8 cellular contexts compared by ENCODE assay signal in genomic region chr17:8253801-8254200, GRCh38. TPM values are rescaled to one million over a fixed set of nuclear protein-coding genes. Genes with fewer than 3 reads are reported as not detected.
DNase-seq lines count a peak whose midpoint lies in the region; ATAC-seq, FAIRE-seq and TF ChIP-seq lines count a peak whose summit lies in the region.
"Had no signal": no experiment of that assay in that cellular context is flagged by ENCODE, and none has a peak within 500 bp of the region (broad histone marks: within the 10 kb centered on the region; RNA-seq: fewer than 3 reads in every experiment).

No MANE protein-coding gene starts in this region.

- CTCF ChIA-PET in Panc1 (lab: Charles Lee), result interaction anchor here (0.6 to 1.0 kb wide), 3 partner anchors 35 to 55 kb away, joined by 3 to 4 read pairs (median 3); partner anchors contain the start of gene RANGRF

- H3K4me3 ChIP-seq in BE2C (ENCODE audit: low read depth, low read length) (no peak overlapping the region), Panc1 (ENCODE audit: low read depth in 2 of 2, low read length in 2 of 2) (no peak overlapping the region), kidney (ENCODE audit: low read length in 2 of 2) (no peak overlapping the region)

- H3K9me3 ChIP-seq in BE2C (no peaks in the 10 kb centered on the region), Panc1 (ENCODE audit: control insufficient read depth, insufficient read depth, low read depth, low read length) (no peaks in the 10 kb centered on the region), kidney (ENCODE audit: control insufficient read depth in 1 of 2, low read length in 2 of 2) (no peaks in the 10 kb centered on the region)

- H3K27me3 ChIP-seq in BE2C, result no peaks in the 10 kb centered on the region
- no peaks in the 10 kb centered on the region for H3K27me3 ChIP-seq in Panc1 (ENCODE audit: control insufficient read depth, insufficient read depth, low read length)

- no peak for FAIRE-seq in kidney (lab: Jason Lieb, UNC)

- H3K36me3 ChIP-seq in BE2C (peaks cover 41% of the 10 kb centered on the region), Panc1 (ENCODE audit: control insufficient read depth, insufficient read depth, low read length) (peaks cover 7% of the 10 kb centered on the region), kidney (ENCODE audit: control insufficient read depth in 1 of 2, insufficient read depth in 2 of 2, low read length in 2 of 2) (peaks cover 13 to 28% of the 10 kb centered on the region in 2 donors)

- POLR2A ChIA-PET in Panc1 (lab: Charles Lee), result no interaction called here

- DNase-seq in BE2C (peak; percentile 18), Panc1 (ENCODE audit: low read depth, low spot score) (no peak), kidney (peak; percentile 61)
- DNase-seq: NCI-H1436 had no signal

- TF ChIP-seq CTCF in BE2C (IDR thresholded peaks at IDR 0.05; ENCODE audit: low read depth, low read length) (peak; percentile 30; the same call in 1 of the 2 replicates), Panc1 (IDR thresholded peaks at IDR 0.05) (no peak; the same call in 1 of the 2 replicates), kidney (IDR thresholded peaks at IDR 0.05; ENCODE audit: borderline replicate concordance, extremely low read depth, insufficient read depth) (peak; percentile 49)

- BruUV-seq in Panc1 (replicated peaks; lab: Mats Ljungman, UMichigan), result no TSS peak

- H3K27ac ChIP-seq in Panc1 (ENCODE audit: low read length) (no peak overlapping the region), kidney (ENCODE audit: low read depth in 2 of 2, low read length in 2 of 2) (no peak overlapping the region)

- in situ Hi-C loops in Panc1 (cut with HindIII; ENCODE audit: low pct_unique_long_range_greater_than_20kb, low sequenced_read_pairs), result no loop called here

- no peak overlapping the region for H3K9ac ChIP-seq in kidney (ENCODE audit: low read length in 2 of 2)

- H3K4me1 ChIP-seq in BE2C, result no peaks in the 10 kb centered on the region
- peaks cover 9% of the 10 kb centered on the region for H3K4me1 ChIP-seq in Panc1 (ENCODE audit: control insufficient read depth, insufficient read depth, low read length)
- H3K4me1 ChIP-seq in kidney (ENCODE audit: control insufficient read depth in 1 of 2, insufficient read depth in 1 of 2, low read depth in 1 of 2, low read length in 2 of 2), result peaks cover 0 to 3% of the 10 kb centered on the region in 2 donors

- ATAC-seq in Panc1, result peak; percentile 64; the same call in 1 of the 2 replicates
- no peak for ATAC-seq in GM21786 (IDR thresholded peaks at IDR 0.05; ENCODE audit: unreplicated experiment)
- ATAC-seq in HG02973 (IDR thresholded peaks at IDR 0.05; ENCODE audit: unreplicated experiment), result no peak
- no peak for ATAC-seq in GM18511 (IDR thresholded peaks at IDR 0.05; ENCODE audit: unreplicated experiment)
- ATAC-seq: stimulated activated effector memory CD8-positive, alpha-beta T cell treated with anti-CD3 and anti-CD28 coated beads, Interleukin-12 subunit alpha, Interleukin-12 subunit beta, amount 100 ng/mL, for 72 hours had no signal

- intact Hi-C loops in Panc1 (cut with micrococcal nuclease; ENCODE audit: unreplicated experiment), result no loop called here
- intact Hi-C loops in kidney (cut with DNase I), result no loop called here

RNA-seq across cellular contexts. Expression of gene PFAS, which starts 4.7 kb away (rescaled TPM):
- 56.0 TPM for polyA plus RNA-seq in BE2C (2012; ENCODE audit: insufficient read depth, insufficient read length, low read depth)
- total RNA-seq in Panc1 (2021; ENCODE audit: unreplicated experiment) (73.0 TPM), kidney (49.5 TPM)
- polyA plus RNA-seq in Panc1 (2012; ENCODE audit: insufficient read length), result 46.2 TPM
- polyA plus RNA-seq in kidney (ENCODE audit: insufficient read depth, low read depth, low replicate concordance), result 7.6 TPM

RNA-seq across cellular contexts. Expression of gene CTC1, which starts 5.9 kb away (rescaled TPM):
- 15.1 TPM for polyA plus RNA-seq in BE2C (2012; ENCODE audit: insufficient read depth, insufficient read length, low read depth)
- 34.2 TPM for total RNA-seq in Panc1 (2021; ENCODE audit: unreplicated experiment)
- polyA plus RNA-seq in Panc1 (2012; ENCODE audit: insufficient read length), result 29.6 TPM
- 57.2 TPM for total RNA-seq in kidney
- 12.2 TPM for polyA plus RNA-seq in kidney (ENCODE audit: insufficient read depth, low read depth, low replicate concordance)

RNA-seq across cellular contexts. Expression of gene RANGRF, which starts 34.7 kb away (rescaled TPM):
- polyA plus RNA-seq in BE2C (2012; ENCODE audit: insufficient read depth, insufficient read length, low read depth), result 32.7 TPM
- total RNA-seq in Panc1 (2021; ENCODE audit: unreplicated experiment) (16.7 TPM), kidney (20.1 TPM)
- polyA plus RNA-seq in Panc1 (2012; ENCODE audit: insufficient read length), result 23.1 TPM
- polyA plus RNA-seq in kidney (ENCODE audit: insufficient read depth, low read depth, low replicate concordance), result 91.8 TPM

RNA-seq across cellular contexts. Expression of gene SLC25A35, which starts 41.4 kb away (rescaled TPM):
- polyA plus RNA-seq in BE2C (2012; ENCODE audit: insufficient read depth, insufficient read length, low read depth), result 1.6 TPM
- total RNA-seq in Panc1 (2021; ENCODE audit: unreplicated experiment) (22.0 TPM), kidney (11.1 TPM)
- 17.8 TPM for polyA plus RNA-seq in Panc1 (2012; ENCODE audit: insufficient read length)
- polyA plus RNA-seq in kidney (ENCODE audit: insufficient read depth, low read depth, low replicate concordance), result 17.2 TPM

RNA-seq across cellular contexts. Expression of gene AURKB, which starts 43.4 kb away (rescaled TPM):
- 10.7 TPM for polyA plus RNA-seq in BE2C (2012; ENCODE audit: insufficient read depth, insufficient read length, low read depth)
- 85.8 TPM for total RNA-seq in Panc1 (2021; ENCODE audit: unreplicated experiment)
- polyA plus RNA-seq in Panc1 (2012; ENCODE audit: insufficient read length), result 31.8 TPM
- total RNA-seq in kidney, result 2.8 TPM
- polyA plus RNA-seq in kidney (ENCODE audit: insufficient read depth, low read depth, low replicate concordance), result 0.43 TPM
